2 cellular contexts compared by ENCODE assay signal in genomic region chr19:50488795-50489194, GRCh38.
A peak's percentile ranks its signal among the peaks of the same experiment; 100 is the strongest.
TF ChIP-seq lines count a peak whose summit lies in the region.

No MANE protein-coding gene starts in this region.

TF ChIP-seq in WTC11, 78 proteins besides CTCF, POLR2A, EP300 and RAD21 (continued from another document):
- 0 out of 2 replicates have a peak, but pooled peaks have one; percentile 18 for TF ChIP-seq ZNF512 (CRISPR knock-in tag; IDR thresholded peaks at IDR 0.05; ENCODE audit: borderline replicate concordance)

TF ChIP-seq in SK-N-SH, 30 proteins besides CTCF, POLR2A, EP300 and RAD21 (continued from another document):
- TF ChIP-seq REST (IDR thresholded peaks at IDR 0.05; ENCODE audit: low read depth, low read length) (no peak), POLR2AphosphoS5 (IDR thresholded peaks at IDR 0.05; ENCODE audit: low read depth, low read length) (no peak), TAF1 (IDR thresholded peaks at IDR 0.05; ENCODE audit: borderline replicate concordance, low read depth, low read length) (no peak), RCOR1 (IDR thresholded peaks at IDR 0.05; ENCODE audit: low read length) (no peak), NRF1 (IDR thresholded peaks at IDR 0.05; ENCODE audit: low read depth, low read length) (no peak), RXRA (IDR thresholded peaks at IDR 0.05; ENCODE audit: borderline replicate concordance, low read depth) (no peak), USF2 (IDR thresholded peaks at IDR 0.05; ENCODE audit: borderline replicate concordance, low read depth, low read length) (no peak), RFX5 (IDR thresholded peaks at IDR 0.05; ENCODE audit: low read length) (no peak), SIN3A (IDR thresholded peaks at IDR 0.05; ENCODE audit: borderline replicate concordance, low read depth, low read length) (no peak), NFIC (IDR thresholded peaks at IDR 0.05; ENCODE audit: borderline replicate concordance) (no peak), PBX3 (IDR thresholded peaks at IDR 0.05) (no peak)
